12 cellular contexts compared by ENCODE assay signal in the genomic region with DNA sequence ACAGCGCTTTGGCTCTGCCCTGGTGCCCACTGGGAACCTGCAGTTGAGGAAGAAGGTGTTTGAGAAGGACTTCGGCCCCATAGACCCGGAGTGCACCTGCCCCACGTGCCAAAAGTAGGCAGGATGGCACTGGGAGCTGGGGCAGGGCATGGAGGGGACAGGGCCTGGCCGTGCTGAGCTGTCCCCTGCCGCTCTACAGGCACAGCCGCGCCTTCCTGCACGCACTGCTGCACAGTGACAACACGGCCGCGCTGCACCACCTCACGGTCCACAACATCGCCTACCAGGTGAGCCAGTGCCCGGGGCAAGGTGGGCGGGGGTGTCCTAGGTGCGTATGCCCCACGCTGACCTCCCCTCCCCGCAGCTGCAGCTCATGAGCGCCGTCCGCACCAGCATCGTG. TPM values are rescaled to one million over a fixed set of nuclear protein-coding genes. Genes with fewer than 3 reads are reported as not detected.
DNase-seq lines count a peak whose midpoint lies in the region; ATAC-seq and TF ChIP-seq lines count a peak whose summit lies in the region.
"Had no signal": no experiment of that assay in that cellular context is flagged by ENCODE, and none has a peak within 500 bp of the region (broad histone marks: within the 10 kb centered on the region; RNA-seq: fewer than 3 reads in every experiment).

No MANE protein-coding gene starts in this region.

- H3K27me3 ChIP-seq in Caco-2 (replicated peaks; ENCODE audit: control insufficient read depth, insufficient read depth, low read length), result no peaks in the 10 kb centered on the region
- H3K27me3 ChIP-seq in Peyer's patch, result no peaks in the 10 kb centered on the region
- no peaks in the 10 kb centered on the region for H3K27me3 ChIP-seq in thyroid gland
- H3K27me3 ChIP-seq in left lung, result no peaks in the 10 kb centered on the region

- TF ChIP-seq POLR2A in Peyer's patch (IDR thresholded peaks at IDR 0.05) (peak; percentile 63 to 66), thyroid gland (IDR thresholded peaks at IDR 0.05) (no peak)

- WGBS in thyroid gland, 2 donors, result 70 to 94% methylated on average over 13 of the region's 23 CpGs

- CTCF ChIA-PET in Caco-2 (lab: Charles Lee), result no interaction called here
- CTCF ChIA-PET in activated CD8-positive, alpha-beta T cell treated with anti-CD3 and anti-CD28 coated beads, Interleukin-2, amount 10 ng/mL, durations not matched to agents 7 days and 5 days (lab: Charles Lee), result interaction anchor here (1.0 to 1.9 kb wide), 3 partner anchors 13 to 152 kb away, joined by 3 to 8 read pairs (median 5); no protein-coding TSS in a partner anchor

- no peak overlapping the region for H3K4me3 ChIP-seq in Caco-2 (ENCODE audit: low read depth, low read length)
- peak overlapping the region in 3 of 4 donors; percentile 3 to 55 (median 40) for H3K4me3 ChIP-seq in Peyer's patch
- no peak overlapping the region for H3K4me3 ChIP-seq in thyroid gland (replicated peaks in 1 of 3)
- H3K4me3 ChIP-seq in left lung, result no peak overlapping the region

- H3K27ac ChIP-seq in Peyer's patch (peak overlapping the region in 3 of 4 donors; percentile 75 to 97 (median 88)), thyroid gland (no peak overlapping the region), left lung (no peak overlapping the region)

- H3K9me3 Mint-ChIP-seq in Caco-2 (ENCODE audit: unreplicated experiment), result no peaks in the 10 kb centered on the region
- H3K9me3 Mint-ChIP-seq in activated CD8-positive, alpha-beta T cell treated with anti-CD3 and anti-CD28 coated beads, Interleukin-2, amount 10 ng/mL, durations not matched to agents 7 days and 5 days (ENCODE audit: insufficient read depth), result no peaks in the 10 kb centered on the region
- H3K9me3 Mint-ChIP-seq: IgD-negative memory B cell had no signal

- no peaks in the 10 kb centered on the region for H3K36me3 ChIP-seq in Caco-2 (ENCODE audit: control insufficient read depth, insufficient read depth, low read length)
- no peaks in the 10 kb centered on the region for H3K36me3 ChIP-seq in Peyer's patch
- no peaks in the 10 kb centered on the region for H3K36me3 ChIP-seq in thyroid gland
- H3K36me3 ChIP-seq in left lung, result peaks cover 0 to 26% of the 10 kb centered on the region in 2 donors

- H3K27me3 Mint-ChIP-seq in Caco-2 (ENCODE audit: insufficient read depth, unreplicated experiment), result no peaks in the 10 kb centered on the region
- H3K27me3 Mint-ChIP-seq in activated CD8-positive, alpha-beta T cell treated with anti-CD3 and anti-CD28 coated beads, Interleukin-2, amount 10 ng/mL, durations not matched to agents 7 days and 5 days (ENCODE audit: low read depth), result no peaks in the 10 kb centered on the region
- H3K27me3 Mint-ChIP-seq: IgD-negative memory B cell had no signal

- DNase-seq in Caco-2 (no peak), Peyer's patch (peak in 2 of 3 donors; percentile 84 to 88), left colon (peak; percentile 77 to 88), thyroid gland (peak; percentile 40 to 54), GM13976 (ENCODE audit: low spot score) (no peak), left lung (no peak)
- DNase-seq in activated CD8-positive, alpha-beta T cell treated with anti-CD3 and anti-CD28 coated beads, Interleukin-2, amount 10 ng/mL, durations not matched to agents 7 days and 5 days, result no peak
- DNase-seq: HCEC 1CT, NCI-H1436 treated with DMSO at 0.1 percent for 48 hours, NCI-H2227 treated with DMSO at 0.1 percent for 48 hours, SHP77 had no signal

- ATAC-seq in left colon (peak; percentile 68), left lung (no peak)
- no peak for ATAC-seq in activated CD8-positive, alpha-beta T cell treated with anti-CD3 and anti-CD28 coated beads, Interleukin-2, amount 10 ng/mL, durations not matched to agents 7 days and 5 days

- H3K4me3 Mint-ChIP-seq in Caco-2 (ENCODE audit: unreplicated experiment), result no peak overlapping the region
- H3K4me3 Mint-ChIP-seq in activated CD8-positive, alpha-beta T cell treated with anti-CD3 and anti-CD28 coated beads, Interleukin-2, amount 10 ng/mL, durations not matched to agents 7 days and 5 days, result no peak overlapping the region

- in situ Hi-C loops in GM13976 (cut with MboI; ENCODE audit: low sequenced_read_pairs, unreplicated experiment), result no loop called here

- intact Hi-C loops in Caco-2 (cut with micrococcal nuclease; ENCODE audit: unreplicated experiment), result no loop called here
- intact Hi-C loops in left colon (cut with DNase I, micrococcal nuclease), result no loop called here
- intact Hi-C loops in thyroid gland (cut with DNase I), result no loop called here
- intact Hi-C loops in left lung (cut with DNase I), result no loop called here

- BruUV-seq in Caco-2 (replicated peaks; lab: Mats Ljungman, UMichigan), result TSS peak; percentile 42

- TF ChIP-seq CTCF in Caco-2 (IDR thresholded peaks at IDR 0.05; ENCODE audit: insufficient read depth in 1 of 2, low read depth in 1 of 2, low read length in 1 of 2, severe bottlenecking in 1 of 2, unreplicated experiment in 1 of 2), result no peak
- TF ChIP-seq CTCF in Peyer's patch (IDR thresholded peaks at IDR 0.05), result no peak
- no peak for TF ChIP-seq CTCF in thyroid gland (IDR thresholded peaks at IDR 0.05)
- no peak for TF ChIP-seq CTCF in GM13976 (IDR thresholded peaks at IDR 0.05; ENCODE audit: borderline replicate concordance, control extremely low read depth, extremely low read depth, insufficient read depth, missing control alignments)
- no peak for TF ChIP-seq CTCF in left lung (IDR thresholded peaks at IDR 0.05)

- H3K4me1 ChIP-seq in Caco-2 (no peaks in the 10 kb centered on the region), Peyer's patch (peaks cover 0 to 9% (median 2%) of the 10 kb centered on the region in 4 donors), thyroid gland (peaks cover 17 to 21% of the 10 kb centered on the region in 2 donors), left lung (peaks cover 0 to 6% of the 10 kb centered on the region in 2 donors)

- H3K4me1 Mint-ChIP-seq in Caco-2 (ENCODE audit: low read depth, unreplicated experiment), result no peaks in the 10 kb centered on the region
- peaks cover 18% of the 10 kb centered on the region for H3K4me1 Mint-ChIP-seq in activated CD8-positive, alpha-beta T cell treated with anti-CD3 and anti-CD28 coated beads, Interleukin-2, amount 10 ng/mL, durations not matched to agents 7 days and 5 days (ENCODE audit: low read depth)

- POLR2A ChIA-PET in Caco-2 (lab: Charles Lee), result no interaction called here
- POLR2A ChIA-PET in activated CD8-positive, alpha-beta T cell treated with anti-CD3 and anti-CD28 coated beads, Interleukin-2, amount 10 ng/mL, durations not matched to agents 7 days and 5 days (lab: Charles Lee), result no interaction called here

- H3K9me3 ChIP-seq in Caco-2 (no peaks in the 10 kb centered on the region), Peyer's patch (no peaks in the 10 kb centered on the region), thyroid gland (no peaks in the 10 kb centered on the region), left lung (no peaks in the 10 kb centered on the region)

- peaks cover 19% of the 10 kb centered on the region for H3K36me3 Mint-ChIP-seq in Caco-2 (ENCODE audit: insufficient read depth, unreplicated experiment)
- H3K36me3 Mint-ChIP-seq in activated CD8-positive, alpha-beta T cell treated with anti-CD3 and anti-CD28 coated beads, Interleukin-2, amount 10 ng/mL, durations not matched to agents 7 days and 5 days (ENCODE audit: low read depth), result peaks cover 10% of the 10 kb centered on the region
- H3K36me3 Mint-ChIP-seq: IgD-negative memory B cell had no signal

- no peak overlapping the region for H3K27ac Mint-ChIP-seq in Caco-2 (ENCODE audit: unreplicated experiment)
- no peak overlapping the region for H3K27ac Mint-ChIP-seq in activated CD8-positive, alpha-beta T cell treated with anti-CD3 and anti-CD28 coated beads, Interleukin-2, amount 10 ng/mL, durations not matched to agents 7 days and 5 days

RNA-seq across cellular contexts. Expression of gene DNM2, which starts 5.1 kb away (rescaled TPM):
- total RNA-seq in Caco-2 (2022) (137 and 138 TPM in 2 replicates), Peyer's patch (100 to 1,000 TPM; 353 to 827 (median 464) TPM), left colon (100 to 1,000 TPM; 446 to 618 TPM), thyroid gland (100 to 1,000 TPM in 3 of 4 donors, 10 to 100 TPM in 1; 95.1 to 155 (median 120) TPM), left lung (100 to 1,000 TPM; 195 to 268 TPM)
- 100 to 1,000 TPM; 239 to 240 TPM for total RNA-seq in activated CD8-positive, alpha-beta T cell treated with anti-CD3 and anti-CD28 coated beads, Interleukin-2, amount 10 ng/mL, durations not matched to agents 7 days and 5 days

RNA-seq across cellular contexts. Expression of gene QTRT1, which starts 11.5 kb away (rescaled TPM):
- total RNA-seq in Caco-2 (2022), result 32.2 and 43.4 TPM in 2 replicates
- 10 to 100 TPM; 25.9 to 85.0 (median 38.3) TPM for total RNA-seq in Peyer's patch
- total RNA-seq in left colon, result 10 to 100 TPM; 76.9 to 78.6 TPM
- 10 to 100 TPM; 26.2 to 63.3 (median 37.4) TPM for total RNA-seq in thyroid gland
- 10 to 100 TPM; 36.5 to 36.6 TPM for total RNA-seq in activated CD8-positive, alpha-beta T cell treated with anti-CD3 and anti-CD28 coated beads, Interleukin-2, amount 10 ng/mL, durations not matched to agents 7 days and 5 days
- 10 to 100 TPM; 29.0 to 40.9 TPM for total RNA-seq in left lung

RNA-seq across cellular contexts. Expression of gene ILF3, which starts 58.6 kb away (rescaled TPM):
- total RNA-seq in Caco-2 (2022) (399 and 401 TPM in 2 replicates), Peyer's patch (100 to 1,000 TPM in 3 of 4 donors, 10 to 100 TPM in 1; 73.4 to 227 (median 139) TPM), left colon (100 to 1,000 TPM; 129 to 181 TPM), thyroid gland (100 to 1,000 TPM; 122 to 232 (median 159) TPM), left lung (100 to 1,000 TPM; 161 to 257 TPM)
- 100 to 1,000 TPM; 407 to 408 TPM for total RNA-seq in activated CD8-positive, alpha-beta T cell treated with anti-CD3 and anti-CD28 coated beads, Interleukin-2, amount 10 ng/mL, durations not matched to agents 7 days and 5 days

Comparison
In these comparisons a context has a peak if more than half of its experiments do, and no peak if none do; other contexts are left out.
1. DNase-seq: peak in Peyer's patch (2 of 3), left colon (2 of 2) and thyroid gland (2 of 2); none in Caco-2 (0 of 2), GM13976 (single experiment), activated CD8-positive, alpha-beta T cell treated with anti-CD3 and anti-CD28 coated beads, Interleukin-2, amount 10 ng/mL, durations not matched to agents 7 days and 5 days (single experiment) and left lung (0 of 2).
2. H3K4me3 ChIP-seq: peak in Peyer's patch (3 of 4); none in Caco-2 (single experiment), thyroid gland (0 of 3) and left lung (0 of 2).
3. H3K27ac ChIP-seq: peak in Peyer's patch (3 of 4); none in thyroid gland (0 of 3) and left lung (0 of 2).
4. POLR2A ChIP-seq: peak in Peyer's patch (2 of 2); none in thyroid gland (0 of 2).